ENCODE assay signal across 1 cellular context in genomic region chr17:59167571-59168001, GRCh38.
TF ChIP-seq lines count a peak whose summit lies in the region.

No MANE protein-coding gene starts in this region.

TF ChIP-seq in IMR-90, 13 proteins besides CTCF, POLR2A, EP300 and RAD21 (continued from another document):
- TF ChIP-seq MAZ (IDR thresholded peaks at IDR 0.05; ENCODE audit: borderline replicate concordance, low read depth, low read length) (no peak), FOS (IDR thresholded peaks at IDR 0.05; ENCODE audit: low read depth, low read length) (no peak), CEBPB (IDR thresholded peaks at IDR 0.05; ENCODE audit: low read depth, low read length) (no peak), MXI1 (IDR thresholded peaks at IDR 0.05; ENCODE audit: borderline replicate concordance, low read depth, low read length) (no peak), SMC3 (IDR thresholded peaks at IDR 0.05; ENCODE audit: low read depth, low read length) (no peak), RFX5 (IDR thresholded peaks at IDR 0.05; ENCODE audit: low read depth, low read length) (no peak), NFE2L2 (IDR thresholded peaks at IDR 0.05; ENCODE audit: low read depth, low read length) (no peak), USF2 (IDR thresholded peaks at IDR 0.05; ENCODE audit: low read depth, low read length) (no peak), ELK1 (IDR thresholded peaks at IDR 0.05; ENCODE audit: borderline replicate concordance, low read depth, low read length) (no peak), BHLHE40 (IDR thresholded peaks at IDR 0.05; ENCODE audit: low read depth, low read length) (no peak), MAFK (IDR thresholded peaks at IDR 0.05; ENCODE audit: low read depth, low read length) (no peak), CHD1 (IDR thresholded peaks at IDR 0.05; ENCODE audit: low read depth, low read length) (no peak)
TF ChIP-seq in IMR-90: peak in this region for 0.
